23 cellular contexts compared by ENCODE assay signal in genomic region chr7:28018446-28018845, GRCh38.
DNase-seq lines count a peak whose midpoint lies in the region; ATAC-seq and TF ChIP-seq lines count a peak whose summit lies in the region.
"Had no signal": no experiment of that assay in that cellular context is flagged by ENCODE, and none has a peak within 500 bp of the region (broad histone marks: within the 10 kb centered on the region; RNA-seq: fewer than 3 reads in every experiment).

No MANE protein-coding gene starts in this region.

- TF ChIP-seq CTCF in fibroblast of lung (conservative IDR thresholded peaks at IDR 0.05 in 1 of 2, IDR thresholded peaks at IDR 0.05 in 1 of 2; ENCODE audit: low read depth in 1 of 2, low read length in 2 of 2) (no peak), sigmoid colon (IDR thresholded peaks at IDR 0.05) (no peak), spleen (IDR thresholded peaks at IDR 0.05 in 8 of 11, conservative IDR thresholded peaks at IDR 0.05 in 3 of 11) (no peak), progenitor cell of endocrine pancreas (IDR thresholded peaks at IDR 0.05; ENCODE audit: unreplicated experiment) (no peak)

- H3K27ac ChIP-seq in fibroblast of lung (ENCODE audit: insufficient read depth, low read length) (no peak overlapping the region), sigmoid colon (peak overlapping the region in 3 of 4 donors; percentile 74 to 76 (median 75)), spleen (no peak overlapping the region)
- H3K27ac ChIP-seq: right lobe of liver had no signal

- peak overlapping the region in 1 of 2 donors; percentile 51 for H3K27ac Mint-ChIP-seq in stimulated activated naive CD8-positive, alpha-beta T cell treated with anti-CD3 and anti-CD28 coated beads, Interleukin-15, amount 100 ng/mL, for 72 hours
- H3K27ac Mint-ChIP-seq in progenitor cell of endocrine pancreas = no peak overlapping the region
- H3K27ac Mint-ChIP-seq: activated CD8-positive, alpha-beta T cell treated with anti-CD3 and anti-CD28 coated beads, Interleukin-2, amount 10 ng/mL, durations not matched to agents 7 days and 5 days; activated naive CD8-positive, alpha-beta T cell treated with anti-CD3 and anti-CD28 coated beads, Interleukin-2, amount 10 ng/mL, durations not matched to agents 7 days and 5 days; activated T-cell treated with anti-CD3 and anti-CD28 coated beads, Interleukin-2, amount 50 U/mL, for 72 hours; B cell had no signal

- TF ChIP-seq POLR2A in sigmoid colon (IDR thresholded peaks at IDR 0.05) (no peak), spleen (IDR thresholded peaks at IDR 0.05) (no peak)

- no peaks in the 10 kb centered on the region for H3K36me3 ChIP-seq in fibroblast of lung (ENCODE audit: control insufficient read depth, insufficient read depth, low read length)
- no peaks in the 10 kb centered on the region for H3K36me3 ChIP-seq in sigmoid colon
- peaks cover 0 to 42% (median 1%) of the 10 kb centered on the region in 6 donors for H3K36me3 ChIP-seq in spleen
- H3K36me3 ChIP-seq: right lobe of liver had no signal

- 95% methylated on average over 5 of the region's 5 CpGs for WGBS in sigmoid colon, 2 donors
- WGBS in spleen, 5 donors = 90 to 99% (median 94%) methylated on average over 5 of the region's 5 CpGs

- no peak overlapping the region for H2AFZ ChIP-seq in fibroblast of lung (ENCODE audit: low read length)

- no peaks in the 10 kb centered on the region for H3K9me3 ChIP-seq in fibroblast of lung (ENCODE audit: control insufficient read depth, insufficient read depth, low read depth, low read length)
- H3K9me3 ChIP-seq in sigmoid colon = no peaks in the 10 kb centered on the region
- peaks cover 0 to 13% (median 0%) of the 10 kb centered on the region in 8 donors for H3K9me3 ChIP-seq in spleen
- H3K9me3 ChIP-seq: right lobe of liver had no signal

- H3K9me3 Mint-ChIP-seq in stimulated activated naive CD8-positive, alpha-beta T cell treated with anti-CD3 and anti-CD28 coated beads, Interleukin-15, amount 100 ng/mL, for 72 hours = peaks cover 0 to 12% of the 10 kb centered on the region in 2 donors
- peaks cover 7% of the 10 kb centered on the region for H3K9me3 Mint-ChIP-seq in progenitor cell of endocrine pancreas (ENCODE audit: low read depth)

- peaks cover 23% of the 10 kb centered on the region for H3K4me1 Mint-ChIP-seq in stimulated activated naive CD8-positive, alpha-beta T cell treated with anti-CD3 and anti-CD28 coated beads, Interleukin-15, amount 100 ng/mL, for 72 hours
- peaks cover 1% of the 10 kb centered on the region for H3K4me1 Mint-ChIP-seq in progenitor cell of endocrine pancreas (ENCODE audit: low read depth)
- H3K4me1 Mint-ChIP-seq: activated naive CD8-positive, alpha-beta T cell treated with anti-CD3 and anti-CD28 coated beads, Interleukin-2, amount 10 ng/mL, durations not matched to agents 7 days and 5 days had no signal

- DNase-seq in ELR (ENCODE audit: low read depth) (peak; percentile 72), NCI-H226 (peak; percentile 45), fibroblast of lung (ENCODE audit: low read depth in 2 of 2) (peak; percentile 40 to 48), sigmoid colon (no peak), spleen (no peak), progenitor cell of endocrine pancreas (ENCODE audit: low spot score, unreplicated experiment) (no peak)
- no peak for DNase-seq in stimulated activated naive CD8-positive, alpha-beta T cell treated with anti-CD3 and anti-CD28 coated beads, Interleukin-15, amount 100 ng/mL, for 72 hours
- DNase-seq: activated CD8-positive, alpha-beta T cell treated with anti-CD3 and anti-CD28 coated beads, Interleukin-2, amount 10 ng/mL, durations not matched to agents 7 days and 5 days; activated naive CD8-positive, alpha-beta T cell treated with anti-CD3 and anti-CD28 coated beads, Interleukin-2, amount 10 ng/mL, durations not matched to agents 7 days and 5 days; activated T-cell treated with anti-CD3 and anti-CD28 coated beads, Interleukin-2, amount 50 U/mL, for 72 hours; GDM1; hippocampal formation; KBM-7; kidney; NCI-H1105 treated with DMSO at 0.1 percent for 48 hours; right lobe of liver; stimulated activated CD4-positive, alpha-beta T cell treated with anti-CD3 and anti-CD28 coated beads, Interleukin-2, amount 100 ng/mL, for 48 hours; T-helper 1 cell had no signal

- no peak for ATAC-seq in stimulated activated naive CD8-positive, alpha-beta T cell treated with anti-CD3 and anti-CD28 coated beads, Interleukin-15, amount 100 ng/mL, for 72 hours
- ATAC-seq in HG03095 (IDR thresholded peaks at IDR 0.05; ENCODE audit: unreplicated experiment) = no peak
- ATAC-seq: activated CD8-positive, alpha-beta T cell treated with anti-CD3 and anti-CD28 coated beads, Interleukin-2, amount 10 ng/mL, durations not matched to agents 7 days and 5 days; activated T-cell treated with anti-CD3 and anti-CD28 coated beads, Interleukin-2, amount 50 U/mL, for 72 hours; esophagus mucosa; right lobe of liver; Right ventricle myocardium inferior had no signal

- no peaks in the 10 kb centered on the region for H3K27me3 Mint-ChIP-seq in stimulated activated naive CD8-positive, alpha-beta T cell treated with anti-CD3 and anti-CD28 coated beads, Interleukin-15, amount 100 ng/mL, for 72 hours
- H3K27me3 Mint-ChIP-seq in progenitor cell of endocrine pancreas = peaks cover 19% of the 10 kb centered on the region
- H3K27me3 Mint-ChIP-seq: activated naive CD8-positive, alpha-beta T cell treated with anti-CD3 and anti-CD28 coated beads, Interleukin-2, amount 10 ng/mL, durations not matched to agents 7 days and 5 days; B cell had no signal

- H3K79me2 ChIP-seq in fibroblast of lung (ENCODE audit: control insufficient read depth, insufficient read depth, low read length) = no peaks in the 10 kb centered on the region

- peaks cover 5% of the 10 kb centered on the region for H3K36me3 Mint-ChIP-seq in progenitor cell of endocrine pancreas (ENCODE audit: insufficient read depth)

- no peaks in the 10 kb centered on the region for H4K20me1 ChIP-seq in fibroblast of lung (ENCODE audit: control insufficient read depth, extremely low read depth, insufficient read depth, low read length)

- intact Hi-C loops in sigmoid colon (cut with DNase I) = loop anchor here (5.0 kb wide), 1 partner anchor 236 kb away; no protein-coding TSS in a partner anchor
- intact Hi-C loops in spleen (cut with DNase I; ENCODE audit: low total_unique reads) = no loop called here

- no peak overlapping the region for H3K9ac ChIP-seq in fibroblast of lung (ENCODE audit: insufficient read depth, low read length)

- no peak overlapping the region for H3K4me2 ChIP-seq in fibroblast of lung (ENCODE audit: extremely low read depth, insufficient read depth, low read length)

- H3K4me3 Mint-ChIP-seq in stimulated activated naive CD8-positive, alpha-beta T cell treated with anti-CD3 and anti-CD28 coated beads, Interleukin-15, amount 100 ng/mL, for 72 hours = no peak overlapping the region
- no peak overlapping the region for H3K4me3 Mint-ChIP-seq in progenitor cell of endocrine pancreas (ENCODE audit: low read depth)
- H3K4me3 Mint-ChIP-seq: activated CD8-positive, alpha-beta T cell treated with anti-CD3 and anti-CD28 coated beads, Interleukin-2, amount 10 ng/mL, durations not matched to agents 7 days and 5 days; activated naive CD8-positive, alpha-beta T cell treated with anti-CD3 and anti-CD28 coated beads, Interleukin-2, amount 10 ng/mL, durations not matched to agents 7 days and 5 days; activated T-cell treated with anti-CD3 and anti-CD28 coated beads, Interleukin-2, amount 50 U/mL, for 72 hours; B cell; WTC11 had no signal

- H3K4me3 ChIP-seq in fibroblast of lung (replicated peaks in 1 of 4; ENCODE audit: control extremely low read depth in 1 of 4, insufficient read depth in 1 of 4, low read depth in 3 of 4, low read length in 4 of 4) (no peak overlapping the region), sigmoid colon (no peak overlapping the region), spleen (no peak overlapping the region)
- H3K4me3 ChIP-seq: right lobe of liver had no signal

- H3K27me3 ChIP-seq in fibroblast of lung (ENCODE audit: control insufficient read depth, insufficient read depth, low read length) = no peaks in the 10 kb centered on the region
- no peaks in the 10 kb centered on the region for H3K27me3 ChIP-seq in sigmoid colon
- no peaks in the 10 kb centered on the region for H3K27me3 ChIP-seq in spleen (replicated peaks in 1 of 7)
- H3K27me3 ChIP-seq: right lobe of liver had no signal

- H3K4me1 ChIP-seq in fibroblast of lung (ENCODE audit: control insufficient read depth, extremely low read depth, insufficient read depth, low read length) (no peaks in the 10 kb centered on the region), sigmoid colon (peaks cover 0 to 89% (median 63%) of the 10 kb centered on the region in 4 donors), spleen (peaks cover 0 to 18% (median 8%) of the 10 kb centered on the region in 6 donors)
- H3K4me1 ChIP-seq: right lobe of liver had no signal

- no peak for TF ChIP-seq EP300 in sigmoid colon (IDR thresholded peaks at IDR 0.05)

Comparison
In these comparisons a context has a peak if more than half of its experiments do, and no peak if none do; other contexts are left out.
1. DNase-seq: peak in ELR (single experiment), NCI-H226 (single experiment) and fibroblast of lung (2 of 2); none in sigmoid colon (single experiment), stimulated activated naive CD8-positive, alpha-beta T cell treated with anti-CD3 and anti-CD28 coated beads, Interleukin-15, amount 100 ng/mL, for 72 hours (0 of 2), spleen (single experiment) and progenitor cell of endocrine pancreas (single experiment).
2. H3K27ac ChIP-seq: peak in sigmoid colon (3 of 4); none in fibroblast of lung (single experiment) and spleen (0 of 8).